In genomic region chr15:63079938-63080626, GRCh38 we compare ENCODE assay signal across 11 cellular contexts. TPM values are rescaled to one million over a fixed set of nuclear protein-coding genes. Genes with fewer than 3 reads are reported as not detected.
A peak's percentile ranks its signal among the peaks of the same experiment; 100 is the strongest.
DNase-seq lines count a peak whose midpoint lies in the region; ATAC-seq and TF ChIP-seq lines count a peak whose summit lies in the region.
"Had no signal": no experiment of that assay in that cellular context is flagged by ENCODE, and none has a peak within 500 bp of the region (broad histone marks: within the 10 kb centered on the region; RNA-seq: fewer than 3 reads in every experiment).

No MANE protein-coding gene starts in this region.

- no peak overlapping the region for H3K18ac ChIP-seq in mesendoderm (ENCODE audit: low read length)

- H3K56ac ChIP-seq in mesendoderm (ENCODE audit: low read length) = peak overlapping the region; percentile 10

- H3K4me3 ChIP-seq in esophagus muscularis mucosa (no peak overlapping the region), mesendoderm (ENCODE audit: low read length) (no peak overlapping the region), coronary artery (no peak overlapping the region)
- H3K4me3 ChIP-seq: upper lobe of left lung had no signal

- H3K27me3 ChIP-seq in esophagus muscularis mucosa (no peaks in the 10 kb centered on the region), mesendoderm (ENCODE audit: insufficient read depth, low read length, poor library complexity) (no peaks in the 10 kb centered on the region)
- H3K27me3 ChIP-seq: upper lobe of left lung had no signal

- peak; percentile 29 for DNase-seq in AG08396 (ENCODE audit: low spot score)
- peak; percentile 52 for DNase-seq in LoVo (ENCODE audit: low spot score)
- DNase-seq in esophagus muscularis mucosa (ENCODE audit: extremely low spot score) = no peak
- DNase-seq in mesendoderm = peak; percentile 63
- no peak for DNase-seq in activated CD8-positive, alpha-beta memory T cell treated with anti-CD3 and anti-CD28 coated beads, Interleukin-2, amount 50 U/mL, for 4 hours
- DNase-seq in coronary artery (ENCODE audit: low spot score) = no peak
- DNase-seq in stimulated activated CD4-positive, alpha-beta T cell treated with anti-CD3 and anti-CD28 coated beads, Interleukin-1b, Interleukin-23, amount 100 ng/mL, for 48 hours = no peak
- DNase-seq: activated CD4-positive, alpha-beta T cell treated with anti-CD3 and anti-CD28 coated beads, Interleukin-2, amount 10 ng/mL, durations not matched to agents 24 days and 14 days; naive B cell; upper lobe of left lung had no signal

- H3K23ac ChIP-seq in mesendoderm (ENCODE audit: low read length) = no peak overlapping the region

- H3K9ac ChIP-seq in mesendoderm (ENCODE audit: low read length) = no peak overlapping the region

- no peaks in the 10 kb centered on the region for H3K9me3 ChIP-seq in esophagus muscularis mucosa
- H3K9me3 ChIP-seq: upper lobe of left lung had no signal

- TF ChIP-seq EP300 in esophagus muscularis mucosa (IDR thresholded peaks at IDR 0.05) = no peak

- intact Hi-C loops in esophagus muscularis mucosa (cut with DNase I) = no loop called here

- no peak overlapping the region for H3K4ac ChIP-seq in mesendoderm (ENCODE audit: low read depth, low read length)

- no peaks in the 10 kb centered on the region for H3K79me1 ChIP-seq in mesendoderm (ENCODE audit: low read length)

- no peak overlapping the region for H4K5ac ChIP-seq in mesendoderm (ENCODE audit: low read length)

- H2BK15ac ChIP-seq in mesendoderm (replicated peaks; ENCODE audit: low read depth) = no peak overlapping the region

- no peak for TF ChIP-seq POLR2A in esophagus muscularis mucosa (IDR thresholded peaks at IDR 0.05; ENCODE audit: low read depth)

- no peak overlapping the region for H2BK120ac ChIP-seq in mesendoderm (ENCODE audit: low read depth, low read length)

- H3K4me2 ChIP-seq in mesendoderm (ENCODE audit: low read length) = no peak overlapping the region

- H3K36me3 ChIP-seq in esophagus muscularis mucosa (no peaks in the 10 kb centered on the region), mesendoderm (ENCODE audit: control insufficient read depth, insufficient read depth, low read length) (no peaks in the 10 kb centered on the region)
- H3K36me3 ChIP-seq: upper lobe of left lung had no signal

- no peak overlapping the region for H2BK5ac ChIP-seq in mesendoderm (ENCODE audit: low read length)

- H2AK5ac ChIP-seq in mesendoderm (ENCODE audit: low read length) = no peak overlapping the region

- no peak for ATAC-seq in GM21390 (IDR thresholded peaks at IDR 0.05; ENCODE audit: unreplicated experiment)

- no peaks in the 10 kb centered on the region for H3K79me2 ChIP-seq in mesendoderm (ENCODE audit: control insufficient read depth, insufficient read depth, low read length)

- H4K8ac ChIP-seq in mesendoderm (ENCODE audit: low read depth, low read length) = no peak overlapping the region

- peaks cover 40 to 86% (median 78%) of the 10 kb centered on the region in 4 donors for H3K4me1 ChIP-seq in esophagus muscularis mucosa
- H3K4me1 ChIP-seq in mesendoderm (ENCODE audit: control insufficient read depth, low read depth, low read length) = peaks cover 12% of the 10 kb centered on the region

- TF ChIP-seq CTCF in esophagus muscularis mucosa (IDR thresholded peaks at IDR 0.05) = no peak
- no peak for TF ChIP-seq CTCF in coronary artery (IDR thresholded peaks at IDR 0.05)

- 67% methylated on average over 11 of the region's 13 CpGs for WGBS in esophagus muscularis mucosa
- WGBS in mesendoderm (ENCODE audit: extremely low coverage, insufficient coverage, low lambda C conversion rate) = no CpG with 5 or more reads among the region's 13 CpGs

- peak overlapping the region; percentile 63 to 79 (median 71) for H3K27ac ChIP-seq in esophagus muscularis mucosa (replicated peaks in 1 of 4)
- H3K27ac ChIP-seq in mesendoderm (ENCODE audit: low read depth, low read length) = no peak overlapping the region
- no peak overlapping the region for H3K27ac ChIP-seq in coronary artery
- H3K27ac ChIP-seq: upper lobe of left lung had no signal

RNA-seq across cellular contexts. Expression of gene TPM1, which starts 37.5 kb away (rescaled TPM):
- 1,000 to 10,000 TPM; 5,599 to 7,718 (median 6,496) TPM for total RNA-seq in esophagus muscularis mucosa
- polyA plus RNA-seq in mesendoderm (2013, experiment 1 of 2) = 419 TPM
- polyA plus RNA-seq in mesendoderm (2013, experiment 2 of 2) = 425 TPM

RNA-seq across cellular contexts. Expression of gene LACTB, which starts 41.6 kb away (rescaled TPM):
- 10 to 100 TPM; 15.4 to 22.8 (median 18.7) TPM for total RNA-seq in esophagus muscularis mucosa
- 10.7 TPM for polyA plus RNA-seq in mesendoderm (2013, experiment 1 of 2)
- polyA plus RNA-seq in mesendoderm (2013, experiment 2 of 2) = 9.8 TPM

Comparison
In these comparisons a context has a peak if more than half of its experiments do, and no peak if none do; other contexts are left out.
1. DNase-seq: peak in AG08396 (single experiment), LoVo (single experiment) and mesendoderm (single experiment); none in esophagus muscularis mucosa (single experiment), activated CD8-positive, alpha-beta memory T cell treated with anti-CD3 and anti-CD28 coated beads, Interleukin-2, amount 50 U/mL, for 4 hours (single experiment), coronary artery (single experiment) and stimulated activated CD4-positive, alpha-beta T cell treated with anti-CD3 and anti-CD28 coated beads, Interleukin-1b, Interleukin-23, amount 100 ng/mL, for 48 hours (single experiment).
2. H3K27ac ChIP-seq: peak in esophagus muscularis mucosa (4 of 4); none in mesendoderm (single experiment) and coronary artery (0 of 2).